Comparison of ENCODE assay signal across 1 cellular context in the genomic region with DNA sequence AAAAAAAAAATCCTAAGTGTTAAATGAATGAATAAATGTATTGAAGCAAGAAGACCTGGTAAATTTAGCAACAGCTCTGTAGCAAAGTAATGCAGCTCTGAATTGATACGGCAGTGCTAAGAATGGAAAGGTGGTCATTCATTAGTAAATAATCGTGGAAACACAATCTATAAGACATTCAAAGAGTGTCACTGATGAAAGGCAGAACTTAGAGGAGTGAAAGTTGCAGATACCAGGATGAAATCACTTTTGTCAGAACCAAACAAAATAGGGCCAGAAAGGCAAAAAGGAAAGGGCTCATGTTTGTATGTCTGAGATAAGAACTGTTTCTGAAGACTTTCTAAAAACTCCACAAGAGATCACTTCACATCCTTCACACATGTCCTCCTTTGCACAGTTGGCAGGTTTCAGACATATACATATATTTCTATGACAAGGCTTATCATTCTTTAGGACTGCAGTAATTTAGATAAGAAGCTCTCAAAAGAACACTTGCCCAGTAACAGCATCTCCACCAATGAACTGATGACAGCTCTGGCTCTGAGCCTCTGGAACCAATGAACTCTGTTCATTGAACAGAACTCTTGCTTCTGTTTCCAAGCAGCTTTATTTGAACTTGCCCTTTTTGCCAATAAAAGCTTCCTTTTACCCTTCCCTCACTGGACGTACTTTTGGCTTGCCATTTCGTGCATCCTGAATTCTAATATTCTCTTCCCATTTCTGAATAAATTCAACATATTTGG.
TF ChIP-seq lines count a peak whose summit lies in the region.

No MANE protein-coding gene starts in this region.

TF ChIP-seq in HEK293, 187 proteins besides CTCF, POLR2A, EP300 and RAD21 (continued from another document):
- TF ChIP-seq, protein P1, sequence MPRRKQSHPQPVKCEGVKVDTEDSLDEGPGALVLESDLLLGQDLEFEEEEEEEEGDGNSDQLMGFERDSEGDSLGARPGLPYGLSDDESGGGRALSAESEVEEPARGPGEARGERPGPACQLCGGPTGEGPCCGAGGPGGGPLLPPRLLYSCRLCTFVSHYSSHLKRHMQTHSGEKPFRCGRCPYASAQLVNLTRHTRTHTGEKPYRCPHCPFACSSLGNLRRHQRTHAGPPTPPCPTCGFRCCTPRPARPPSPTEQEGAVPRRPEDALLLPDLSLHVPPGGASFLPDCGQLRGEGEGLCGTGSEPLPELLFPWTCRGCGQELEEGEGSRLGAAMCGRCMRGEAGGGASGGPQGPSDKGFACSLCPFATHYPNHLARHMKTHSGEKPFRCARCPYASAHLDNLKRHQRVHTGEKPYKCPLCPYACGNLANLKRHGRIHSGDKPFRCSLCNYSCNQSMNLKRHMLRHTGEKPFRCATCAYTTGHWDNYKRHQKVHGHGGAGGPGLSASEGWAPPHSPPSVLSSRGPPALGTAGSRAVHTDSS (tag by site-specific recombination; IDR thresholded peaks at IDR 0.05): no peak
- TF ChIP-seq ZNF394 (tag by site-specific recombination; IDR thresholded peaks at IDR 0.05; ENCODE audit: borderline replicate concordance): no peak
- TF ChIP-seq ZNF629 (tag by site-specific recombination; IDR thresholded peaks at IDR 0.05): no peak
- peak; percentile 34; the same call in 1 of the 2 replicates for TF ChIP-seq ZXDB (tag by site-specific recombination; IDR thresholded peaks at IDR 0.05)
- TF ChIP-seq ZFP37 (tag by site-specific recombination; IDR thresholded peaks at IDR 0.05): no peak
- TF ChIP-seq ZNF510 (tag by site-specific recombination; IDR thresholded peaks at IDR 0.05; ENCODE audit: insufficient replicate concordance): peak; percentile 77
- TF ChIP-seq ZBTB17 (tag by site-specific recombination; IDR thresholded peaks at IDR 0.05): no peak
- no peak for TF ChIP-seq ZNF404 (tag by site-specific recombination; IDR thresholded peaks at IDR 0.05)
- no peak for TF ChIP-seq TRIM28 (IDR thresholded peaks at IDR 0.05; ENCODE audit: borderline replicate concordance, low read length)
- TF ChIP-seq, protein P2, sequence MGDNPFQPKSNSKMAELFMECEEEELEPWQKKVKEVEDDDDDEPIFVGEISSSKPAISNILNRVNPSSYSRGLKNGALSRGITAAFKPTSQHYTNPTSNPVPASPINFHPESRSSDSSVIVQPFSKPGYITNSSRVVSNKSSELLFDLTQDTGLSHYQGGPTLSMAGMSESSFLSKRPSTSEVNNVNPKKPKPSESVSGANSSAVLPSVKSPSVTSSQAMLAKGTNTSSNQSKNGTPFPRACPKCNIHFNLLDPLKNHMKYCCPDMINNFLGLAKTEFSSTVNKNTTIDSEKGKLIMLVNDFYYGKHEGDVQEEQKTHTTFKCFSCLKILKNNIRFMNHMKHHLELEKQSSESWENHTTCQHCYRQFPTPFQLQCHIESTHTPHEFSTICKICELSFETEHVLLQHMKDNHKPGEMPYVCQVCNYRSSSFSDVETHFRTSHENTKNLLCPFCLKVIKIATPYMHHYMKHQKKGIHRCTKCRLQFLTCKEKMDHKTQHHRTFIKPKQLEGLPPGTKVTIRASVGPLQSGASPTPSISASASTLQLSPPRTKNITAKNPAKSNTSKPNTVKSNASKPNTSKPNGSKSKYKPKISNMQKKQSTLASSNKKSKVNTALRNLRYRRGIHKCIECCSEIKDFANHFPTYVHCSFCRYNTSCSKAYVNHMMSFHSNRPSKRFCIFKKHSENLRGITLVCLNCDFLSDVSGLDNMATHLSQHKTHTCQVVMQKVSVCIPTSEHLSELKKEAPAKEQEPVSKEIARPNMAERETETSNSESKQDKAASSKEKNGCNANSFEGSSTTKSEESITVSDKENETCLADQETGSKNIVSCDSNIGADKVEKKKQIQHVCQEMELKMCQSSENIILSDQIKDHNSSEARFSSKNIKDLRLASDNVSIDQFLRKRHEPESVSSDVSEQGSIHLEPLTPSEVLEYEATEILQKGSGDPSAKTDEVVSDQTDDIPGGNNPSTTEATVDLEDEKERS (tag by site-specific recombination; IDR thresholded peaks at IDR 0.05): no peak
- TF ChIP-seq ZFP41 (tag by site-specific recombination; IDR thresholded peaks at IDR 0.05; ENCODE audit: borderline replicate concordance): no peak
- no peak for TF ChIP-seq ZBTB21 (tag by site-specific recombination; IDR thresholded peaks at IDR 0.05)
- no peak for TF ChIP-seq OVOL3 (tag by site-specific recombination; IDR thresholded peaks at IDR 0.05)
- no peak for TF ChIP-seq MYNN (tag by site-specific recombination; IDR thresholded peaks at IDR 0.05; ENCODE audit: borderline replicate concordance)
- TF ChIP-seq ELK4 (IDR thresholded peaks at IDR 0.05; ENCODE audit: borderline replicate concordance, low read depth, low read length): no peak
- TF ChIP-seq EGR2 (tag by site-specific recombination; IDR thresholded peaks at IDR 0.05; ENCODE audit: low read depth): no peak
- TF ChIP-seq ZNF133 (tag by site-specific recombination; IDR thresholded peaks at IDR 0.05): no peak
- no peak for TF ChIP-seq ZNF37A (tag by site-specific recombination; IDR thresholded peaks at IDR 0.05)
- TF ChIP-seq ZNF155 (tag by site-specific recombination; IDR thresholded peaks at IDR 0.05): no peak
- TF ChIP-seq GLIS1 (tag by site-specific recombination; IDR thresholded peaks at IDR 0.05): no peak
- no peak for TF ChIP-seq ZNF23 (tag by site-specific recombination; IDR thresholded peaks at IDR 0.05; ENCODE audit: borderline replicate concordance)
- TF ChIP-seq ZNF10 (tag by site-specific recombination; IDR thresholded peaks at IDR 0.05): no peak
- TF ChIP-seq ZNF596 (tag by site-specific recombination; IDR thresholded peaks at IDR 0.05): no peak
- no peak for TF ChIP-seq MEIS1 (CRISPR knock-in tag; IDR thresholded peaks at IDR 0.05; ENCODE audit: borderline replicate concordance)
- TF ChIP-seq ZEB2 (tag by site-specific recombination; IDR thresholded peaks at IDR 0.05): no peak
- TF ChIP-seq RBAK (tag by site-specific recombination; IDR thresholded peaks at IDR 0.05): no peak
- TF ChIP-seq ZNF391 (tag by site-specific recombination; IDR thresholded peaks at IDR 0.05; ENCODE audit: borderline replicate concordance, low read depth): no peak
- no peak for TF ChIP-seq ZBTB48 (tag by site-specific recombination; IDR thresholded peaks at IDR 0.05)
- no peak for TF ChIP-seq BCL11A (tag by site-specific recombination; IDR thresholded peaks at IDR 0.05; ENCODE audit: low read depth)
- TF ChIP-seq ZNF843 (tag by site-specific recombination; IDR thresholded peaks at IDR 0.05): peak; percentile 35; the same call in 1 of the 2 replicates
- no peak for TF ChIP-seq ZNF132 (tag by site-specific recombination; IDR thresholded peaks at IDR 0.05; ENCODE audit: borderline replicate concordance)
- peak; percentile 87 for TF ChIP-seq FEZF1 (tag by site-specific recombination; IDR thresholded peaks at IDR 0.05)
- TF ChIP-seq KLF10 (tag by site-specific recombination; IDR thresholded peaks at IDR 0.05): no peak
- no peak for TF ChIP-seq ZNF184 (tag by site-specific recombination; IDR thresholded peaks at IDR 0.05)
- TF ChIP-seq OSR2 (tag by site-specific recombination; IDR thresholded peaks at IDR 0.05): 0 out of 2 replicates have a peak, but pooled peaks have one; percentile 40
- TF ChIP-seq ZNF426 (tag by site-specific recombination; IDR thresholded peaks at IDR 0.05): no peak
- TF ChIP-seq ZNF677 (tag by site-specific recombination; IDR thresholded peaks at IDR 0.05): no peak
- no peak for TF ChIP-seq ZNF324 (tag by site-specific recombination; IDR thresholded peaks at IDR 0.05)
- no peak for TF ChIP-seq ZNF221 (tag by site-specific recombination; IDR thresholded peaks at IDR 0.05; ENCODE audit: borderline replicate concordance)
- peak; percentile 71 for TF ChIP-seq PRDM1 (tag by site-specific recombination; IDR thresholded peaks at IDR 0.05)
- no peak for TF ChIP-seq ZNF121 (tag by site-specific recombination; IDR thresholded peaks at IDR 0.05)
- TF ChIP-seq ZNF529 (tag by site-specific recombination; IDR thresholded peaks at IDR 0.05; ENCODE audit: insufficient replicate concordance): no peak
- TF ChIP-seq, protein P3, sequence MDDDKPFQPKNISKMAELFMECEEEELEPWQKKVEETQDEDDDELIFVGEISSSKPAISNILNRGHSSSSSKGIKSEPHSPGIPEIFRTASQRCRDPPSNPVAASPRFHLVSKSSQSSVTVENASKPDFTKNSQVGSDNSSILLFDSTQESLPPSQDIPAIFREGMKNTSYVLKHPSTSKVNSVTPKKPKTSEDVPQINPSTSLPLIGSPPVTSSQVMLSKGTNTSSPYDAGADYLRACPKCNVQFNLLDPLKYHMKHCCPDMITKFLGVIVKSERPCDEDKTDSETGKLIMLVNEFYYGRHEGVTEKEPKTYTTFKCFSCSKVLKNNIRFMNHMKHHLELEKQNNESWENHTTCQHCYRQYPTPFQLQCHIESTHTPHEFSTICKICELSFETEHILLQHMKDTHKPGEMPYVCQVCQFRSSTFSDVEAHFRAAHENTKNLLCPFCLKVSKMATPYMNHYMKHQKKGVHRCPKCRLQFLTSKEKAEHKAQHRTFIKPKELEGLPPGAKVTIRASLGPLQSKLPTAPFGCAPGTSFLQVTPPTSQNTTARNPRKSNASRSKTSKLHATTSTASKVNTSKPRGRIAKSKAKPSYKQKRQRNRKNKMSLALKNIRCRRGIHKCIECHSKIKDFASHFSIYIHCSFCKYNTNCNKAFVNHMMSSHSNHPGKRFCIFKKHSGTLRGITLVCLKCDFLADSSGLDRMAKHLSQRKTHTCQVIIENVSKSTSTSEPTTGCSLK (tag by site-specific recombination; IDR thresholded peaks at IDR 0.05): no peak
- TF ChIP-seq KLF8 (tag by site-specific recombination; IDR thresholded peaks at IDR 0.05): no peak
- no peak for TF ChIP-seq ZNF837 (tag by site-specific recombination; IDR thresholded peaks at IDR 0.05)
- no peak for TF ChIP-seq ZNF48 (tag by site-specific recombination; IDR thresholded peaks at IDR 0.05)
- TF ChIP-seq SP7 (tag by site-specific recombination; IDR thresholded peaks at IDR 0.05): no peak
- no peak for TF ChIP-seq ZNF624 (tag by site-specific recombination; IDR thresholded peaks at IDR 0.05)
- no peak for TF ChIP-seq ZNF223 (tag by site-specific recombination; IDR thresholded peaks at IDR 0.05)
- TF ChIP-seq HOXA7 (CRISPR knock-in tag; IDR thresholded peaks at IDR 0.05; ENCODE audit: borderline replicate concordance): no peak
- no peak for TF ChIP-seq ZSCAN16 (tag by site-specific recombination; IDR thresholded peaks at IDR 0.05)
